Comparison of ENCODE assay signal across 11 cellular contexts in genomic region chr1:8022395-8023286, GRCh38. TPM values are rescaled to one million over a fixed set of nuclear protein-coding genes. Genes with fewer than 3 reads are reported as not detected.
A peak's percentile ranks its signal among the peaks of the same experiment; 100 is the strongest.
DNase-seq lines count a peak whose midpoint lies in the region; ATAC-seq and TF ChIP-seq lines count a peak whose summit lies in the region.
"Had no signal": no experiment of that assay in that cellular context is flagged by ENCODE, and none has a peak within 500 bp of the region (broad histone marks: within the 10 kb centered on the region; RNA-seq: fewer than 3 reads in every experiment).

No MANE protein-coding gene starts in this region.

- TF ChIP-seq CTCF in tibial artery (IDR thresholded peaks at IDR 0.05) = no peak

- H3K9ac ChIP-seq in endocrine pancreas (ENCODE audit: control insufficient read depth, insufficient read depth, low read length) (peak overlapping the region; percentile 5), muscle layer of colon (ENCODE audit: low read length) (no peak overlapping the region)

- peaks cover 8 to 11% of the 10 kb centered on the region in 2 donors for H3K4me1 Mint-ChIP-seq in immature natural killer cell
- peaks cover 13% of the 10 kb centered on the region for H3K4me1 Mint-ChIP-seq in activated T-helper 2 cell treated with anti-CD3 and anti-CD28 coated beads, Interferon-gamma antibody, Interleukin-2, Interleukin-4, amounts not matched to agents 10 μg/mL and 5 μg/mL and 100 μg/mL, durations not matched to agents 14 hours and 24 hours and 36 hours (ENCODE audit: low read depth)
- H3K4me1 Mint-ChIP-seq in T-helper 17 cell = peaks cover 15% of the 10 kb centered on the region

- intact Hi-C loops in tibial artery (cut with DNase I; ENCODE audit: low total_unique reads) = no loop called here
- intact Hi-C loops in activated T-helper 2 cell treated with anti-CD3 and anti-CD28 coated beads, Interferon-gamma antibody, Interleukin-2, Interleukin-4, amounts not matched to agents 10 μg/mL and 5 μg/mL and 100 μg/mL, durations not matched to agents 14 hours and 24 hours and 36 hours (cut with micrococcal nuclease) = no loop called here

- H3K9me3 Mint-ChIP-seq in immature natural killer cell = peaks cover 0 to 2% (median 0%) of the 10 kb centered on the region in 6 donors
- H3K9me3 Mint-ChIP-seq in activated T-helper 2 cell treated with anti-CD3 and anti-CD28 coated beads, Interferon-gamma antibody, Interleukin-2, Interleukin-4, amounts not matched to agents 10 μg/mL and 5 μg/mL and 100 μg/mL, durations not matched to agents 14 hours and 24 hours and 36 hours = no peaks in the 10 kb centered on the region
- H3K9me3 Mint-ChIP-seq: activated T-cell treated with anti-CD3 and anti-CD28 coated beads, Interleukin-2, amount 50 U/mL, for 4 hours had no signal

- no peak overlapping the region for H3K27ac Mint-ChIP-seq in immature natural killer cell
- no peak overlapping the region for H3K27ac Mint-ChIP-seq in activated T-helper 2 cell treated with anti-CD3 and anti-CD28 coated beads, Interferon-gamma antibody, Interleukin-2, Interleukin-4, amounts not matched to agents 10 μg/mL and 5 μg/mL and 100 μg/mL, durations not matched to agents 14 hours and 24 hours and 36 hours
- no peak overlapping the region for H3K27ac Mint-ChIP-seq in T-helper 17 cell

- H3K4me3 Mint-ChIP-seq in immature natural killer cell (no peak overlapping the region), T-helper 17 cell (no peak overlapping the region)
- no peak overlapping the region for H3K4me3 Mint-ChIP-seq in activated T-helper 2 cell treated with anti-CD3 and anti-CD28 coated beads, Interferon-gamma antibody, Interleukin-2, Interleukin-4, amounts not matched to agents 10 μg/mL and 5 μg/mL and 100 μg/mL, durations not matched to agents 14 hours and 24 hours and 36 hours (ENCODE audit: low read depth)
- H3K4me3 Mint-ChIP-seq: activated T-cell treated with anti-CD3 and anti-CD28 coated beads, Interleukin-2, amount 50 U/mL, for 4 hours had no signal

- H3K4me1 ChIP-seq in endocrine pancreas (ENCODE audit: control insufficient read depth, insufficient read depth, low read length) (peaks cover 26% of the 10 kb centered on the region), muscle layer of colon (ENCODE audit: insufficient read depth, low read length) (peaks cover 69% of the 10 kb centered on the region), tibial artery (peaks cover 0 to 64% (median 40%) of the 10 kb centered on the region in 4 donors)

- peak overlapping the region; percentile 25 for H3K27ac ChIP-seq in muscle layer of colon (ENCODE audit: low read depth, low read length)
- peak overlapping the region; percentile 96 to 98 for H3K27ac ChIP-seq in tibial artery
- H3K27ac ChIP-seq: 22Rv1 had no signal

- no peaks in the 10 kb centered on the region for H3K36me3 ChIP-seq in endocrine pancreas (ENCODE audit: control insufficient read depth, insufficient read depth, low read length)
- H3K36me3 ChIP-seq in muscle layer of colon (ENCODE audit: insufficient read depth, low read length) = no peaks in the 10 kb centered on the region
- peaks cover 0 to 8% (median 0%) of the 10 kb centered on the region in 3 donors for H3K36me3 ChIP-seq in tibial artery

- no peaks in the 10 kb centered on the region for H3K9me3 ChIP-seq in endocrine pancreas (ENCODE audit: control insufficient read depth, low read length)
- H3K9me3 ChIP-seq in muscle layer of colon (ENCODE audit: low read length) = no peaks in the 10 kb centered on the region
- no peaks in the 10 kb centered on the region for H3K9me3 ChIP-seq in tibial artery
- H3K9me3 ChIP-seq in T-helper 17 cell (ENCODE audit: control insufficient read depth, low read length, poor library complexity, severe bottlenecking) = no peaks in the 10 kb centered on the region

- peak; percentile 16 for DNase-seq in DMS53 (lab: John Stamatoyannopoulos, UW)
- no peak for DNase-seq in DMS53 treated with DMSO at 0.1 percent for 48 hours (lab: John Stamatoyannopoulos, UW; ENCODE audit: unreplicated experiment)
- DNase-seq in tibial artery = no peak
- DNase-seq in immature natural killer cell = no peak
- no peak for DNase-seq in activated T-helper 2 cell treated with anti-CD3 and anti-CD28 coated beads, Interferon-gamma antibody, Interleukin-2, Interleukin-4, amounts not matched to agents 10 μg/mL and 5 μg/mL and 100 μg/mL, durations not matched to agents 14 hours and 24 hours and 36 hours (ENCODE audit: low spot score)
- DNase-seq in T-helper 17 cell = no peak
- DNase-seq: activated T-cell treated with anti-CD3 and anti-CD28 coated beads, Interleukin-2, amount 50 U/mL, for 4 hours; T-helper 9 cell had no signal

- H3K27me3 Mint-ChIP-seq in immature natural killer cell (ENCODE audit: low read depth in 3 of 3) = peaks cover 12 to 22% (median 18%) of the 10 kb centered on the region in 3 donors
- peaks cover 54% of the 10 kb centered on the region for H3K27me3 Mint-ChIP-seq in activated T-helper 2 cell treated with anti-CD3 and anti-CD28 coated beads, Interferon-gamma antibody, Interleukin-2, Interleukin-4, amounts not matched to agents 10 μg/mL and 5 μg/mL and 100 μg/mL, durations not matched to agents 14 hours and 24 hours and 36 hours (ENCODE audit: low read depth)
- H3K27me3 Mint-ChIP-seq in T-helper 17 cell = peaks cover 44% of the 10 kb centered on the region

- no peak for ATAC-seq in T-helper 17 cell
- ATAC-seq: activated T-cell treated with anti-CD3 and anti-CD28 coated beads, Interleukin-2, amount 50 U/mL, for 4 hours had no signal

- H3K4me3 ChIP-seq in endocrine pancreas (ENCODE audit: control insufficient read depth, insufficient read depth, low read length) (peak overlapping the region; percentile 100), muscle layer of colon (ENCODE audit: low read depth in 1 of 2, low read length in 2 of 2) (no peak overlapping the region), tibial artery (peak overlapping the region; percentile 90 to 91)

- H3K36me3 Mint-ChIP-seq in immature natural killer cell (no peaks in the 10 kb centered on the region), T-helper 17 cell (ENCODE audit: low read depth) (peaks cover 8% of the 10 kb centered on the region)
- no peaks in the 10 kb centered on the region for H3K36me3 Mint-ChIP-seq in activated T-helper 2 cell treated with anti-CD3 and anti-CD28 coated beads, Interferon-gamma antibody, Interleukin-2, Interleukin-4, amounts not matched to agents 10 μg/mL and 5 μg/mL and 100 μg/mL, durations not matched to agents 14 hours and 24 hours and 36 hours (ENCODE audit: low read depth)

- H3K27me3 ChIP-seq in endocrine pancreas (ENCODE audit: control insufficient read depth, insufficient read depth, low read length) (no peaks in the 10 kb centered on the region), muscle layer of colon (ENCODE audit: control insufficient read depth in 1 of 2, insufficient read depth in 2 of 2, low read length in 2 of 2) (no peaks in the 10 kb centered on the region), tibial artery (no peaks in the 10 kb centered on the region)

RNA-seq across cellular contexts. Expression of gene ERRFI1, which starts 3.5 kb away (rescaled TPM):
- polyA plus RNA-seq in immature natural killer cell = 1 to 10 TPM in 1 of 3 donors, under 1 TPM in 1, not detected in 1; 0.33 to 1.1 TPM
- 3.1 and 3.8 TPM in 2 replicates for total RNA-seq in activated T-helper 2 cell treated with anti-CD3 and anti-CD28 coated beads, Interferon-gamma antibody, Interleukin-2, Interleukin-4, amounts not matched to agents 10 μg/mL and 5 μg/mL and 100 μg/mL, durations not matched to agents 14 hours and 24 hours and 36 hours
- total RNA-seq in T-helper 17 cell = 1 to 10 TPM; 1.1 to 1.8 TPM

Comparison
In these comparisons a context has a peak if more than half of its experiments do, and no peak if none do; other contexts are left out.
1. H3K4me3 ChIP-seq: peak in endocrine pancreas (single experiment) and tibial artery (2 of 2); none in muscle layer of colon (0 of 2).